Comparison of ENCODE assay signal across 8 cellular contexts in genomic region chr17:17738901-17739300, GRCh38. TPM values are rescaled to one million over a fixed set of nuclear protein-coding genes. Genes with fewer than 3 reads are reported as not detected.
A peak's percentile ranks its signal among the peaks of the same experiment; 100 is the strongest.
DNase-seq lines count a peak whose midpoint lies in the region; ATAC-seq and TF ChIP-seq lines count a peak whose summit lies in the region.
"Had no signal": no experiment of that assay in that cellular context is flagged by ENCODE, and none has a peak within 500 bp of the region (broad histone marks: within the 10 kb centered on the region; RNA-seq: fewer than 3 reads in every experiment).

No MANE protein-coding gene starts in this region.

- TF ChIP-seq CTCF in RWPE1 (conservative IDR thresholded peaks at IDR 0.05; ENCODE audit: low read depth), result no peak
- TF ChIP-seq CTCF in choroid plexus epithelial cell (conservative IDR thresholded peaks at IDR 0.05; ENCODE audit: low read depth, low read length), result no peak
- TF ChIP-seq CTCF in WTC11 (IDR thresholded peaks at IDR 0.05), result no peak

- CTCF ChIA-PET in RWPE1 (lab: Yijun Ruan, JAX), result interaction anchor here (0.9 kb wide), 1 partner anchor 42 kb away, joined by 4 read pairs; no protein-coding TSS in a partner anchor
- CTCF ChIA-PET in WTC11 (lab: Charles Lee), result interaction anchor here (1.1 to 5.1 kb wide), 8 partner anchors 10 to 73 kb away, joined by 3 to 19 read pairs (median 5); partner anchors contain the start of gene RAI1

- no peaks in the 10 kb centered on the region for H3K9me3 Mint-ChIP-seq in WTC11

- ATAC-seq in WTC11, result no peak

- no peaks in the 10 kb centered on the region for H3K36me3 Mint-ChIP-seq in WTC11

- no peak overlapping the region for H3K4me3 Mint-ChIP-seq in WTC11

- H3K27ac ChIP-seq in RWPE1 (peak overlapping the region; percentile 97), substantia nigra (ENCODE audit: low read depth, low read length, poor library complexity, severe bottlenecking) (peak overlapping the region; percentile 99)

- POLR2A ChIA-PET in RWPE1 (lab: Yijun Ruan, JAX; ENCODE audit: low non-redundant PET) (no interaction called here), WTC11 (lab: Charles Lee) (no interaction called here)

- peaks cover 39% of the 10 kb centered on the region for H3K4me1 Mint-ChIP-seq in WTC11

- H3K27me3 Mint-ChIP-seq in WTC11 (ENCODE audit: low read depth), result peaks cover 20% of the 10 kb centered on the region

- DNase-seq in RWPE1 (ENCODE audit: low spot score) (no peak), choroid plexus epithelial cell (ENCODE audit: low read depth) (peak; percentile 26), lung microvascular endothelial cell (ENCODE audit: low read depth in 2 of 2) (peak; percentile 40 to 53), substantia nigra (lab: John Stamatoyannopoulos, UW) (peak in 11 of 49 donors; percentile 19 to 60 (median 39)), WTC11 (ENCODE audit: low spot score) (no peak), SKM-1 treated with dmso at 0.1 percent for 144 hours (lab: John Stamatoyannopoulos, UW; ENCODE audit: unreplicated experiment) (no peak), inferior parietal cortex (ENCODE audit: extremely low spot score) (no peak)
- DNase-seq: NCI-H2107 had no signal

- H3K4me3 ChIP-seq in choroid plexus epithelial cell (ENCODE audit: low read depth, low read length), result no peak overlapping the region

- no peak overlapping the region for H3K27ac Mint-ChIP-seq in WTC11

TF ChIP-seq in WTC11, 78 proteins besides CTCF, POLR2A, EP300 and RAD21:
- TF ChIP-seq NR3C1 (CRISPR knock-in tag; conservative IDR thresholded peaks at IDR 0.05; ENCODE audit: low read depth), result no peak
- TF ChIP-seq MLX (CRISPR knock-in tag; IDR thresholded peaks at IDR 0.05), result no peak
- TF ChIP-seq ZNF512 (CRISPR knock-in tag; IDR thresholded peaks at IDR 0.05; ENCODE audit: borderline replicate concordance), result no peak
- TF ChIP-seq ZBTB43 (CRISPR knock-in tag; IDR thresholded peaks at IDR 0.05), result no peak
- TF ChIP-seq SOX15 (CRISPR knock-in tag; IDR thresholded peaks at IDR 0.05), result no peak
- TF ChIP-seq ZBTB21 (CRISPR knock-in tag; IDR thresholded peaks at IDR 0.05; ENCODE audit: borderline replicate concordance), result no peak
- TF ChIP-seq ZNF121 (CRISPR knock-in tag; IDR thresholded peaks at IDR 0.05), result no peak
- no peak for TF ChIP-seq SMAD4 (CRISPR knock-in tag; IDR thresholded peaks at IDR 0.05)
- no peak for TF ChIP-seq ATF6 (CRISPR knock-in tag; IDR thresholded peaks at IDR 0.05)
- no peak for TF ChIP-seq SP1 (CRISPR knock-in tag; conservative IDR thresholded peaks at IDR 0.05)
- no peak for TF ChIP-seq FOXP4 (CRISPR knock-in tag; IDR thresholded peaks at IDR 0.05)
- no peak for TF ChIP-seq ATF2 (CRISPR knock-in tag; IDR thresholded peaks at IDR 0.05; ENCODE audit: borderline replicate concordance, low read depth)
- TF ChIP-seq OVOL2 (CRISPR knock-in tag; IDR thresholded peaks at IDR 0.05; ENCODE audit: borderline replicate concordance), result no peak
- TF ChIP-seq ERG (CRISPR knock-in tag; IDR thresholded peaks at IDR 0.05), result no peak
TF ChIP-seq in WTC11: peak in this region for 0.

RNA-seq across cellular contexts. Expression of gene RAI1, which starts 57.6 kb away (rescaled TPM):
- total RNA-seq in lung microvascular endothelial cell (5.0 and 5.8 TPM in 2 replicates), WTC11 (2021) (7.3 to 12.7 TPM (median 8.1 TPM) in 3 replicates)

Comparison
In these comparisons a context has a peak if more than half of its experiments do, and no peak if none do; other contexts are left out.
1. DNase-seq: peak in choroid plexus epithelial cell (single experiment) and lung microvascular endothelial cell (2 of 2); none in RWPE1 (single experiment), WTC11 (single experiment), SKM-1 treated with dmso at 0.1 percent for 144 hours (single experiment) and inferior parietal cortex (single experiment).